Comparison of ENCODE assay signal across 9 cellular contexts in the genomic region with DNA sequence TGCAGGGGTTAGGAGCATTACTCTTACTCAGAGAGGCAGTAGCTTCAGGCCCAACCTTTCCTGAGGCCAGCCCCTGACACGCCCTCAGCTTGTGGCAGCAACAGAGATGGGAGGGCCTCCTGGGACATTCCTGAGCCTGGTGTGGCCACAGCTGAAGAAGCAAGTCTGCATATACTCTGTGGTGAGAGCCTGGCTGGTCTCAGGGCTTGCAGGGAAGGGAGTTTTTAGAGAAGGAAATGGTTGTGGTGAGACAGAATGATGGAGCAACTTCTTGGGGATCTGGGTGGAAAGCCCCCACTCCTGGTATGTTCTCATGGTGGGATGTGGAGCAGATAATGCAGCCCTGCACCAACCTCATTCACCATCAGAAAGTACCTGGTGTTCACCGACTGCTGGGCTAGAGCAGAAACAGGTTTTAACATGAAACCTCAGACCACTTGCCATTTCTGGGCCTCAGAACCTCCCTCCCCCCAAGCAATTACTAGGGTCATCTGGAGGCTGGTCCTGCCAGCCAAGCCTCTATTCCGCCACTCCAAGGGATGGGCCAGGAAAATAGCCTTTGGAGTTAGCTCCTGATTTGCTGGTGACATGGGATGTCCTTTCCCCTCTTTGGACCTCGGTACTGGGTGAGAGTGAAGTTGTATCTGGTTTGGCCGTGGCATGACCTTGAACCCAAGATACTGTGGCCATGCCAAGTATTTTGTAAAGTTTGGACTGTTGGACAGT. TPM values are rescaled to one million over a fixed set of nuclear protein-coding genes. Genes with fewer than 3 reads are reported as not detected.
DNase-seq lines count a peak whose midpoint lies in the region; ATAC-seq and TF ChIP-seq lines count a peak whose summit lies in the region.
"Had no signal": no experiment of that assay in that cellular context is flagged by ENCODE, and none has a peak within 500 bp of the region (broad histone marks: within the 10 kb centered on the region; RNA-seq: fewer than 3 reads in every experiment).

No MANE protein-coding gene starts in this region.

- intact Hi-C loops in activated T-helper 2 cell treated with anti-CD3 and anti-CD28 coated beads, Interferon-gamma antibody, Interleukin-2, Interleukin-4, amounts not matched to agents 10 μg/mL and 5 μg/mL and 100 μg/mL, durations not matched to agents 14 hours and 24 hours and 36 hours (cut with micrococcal nuclease) = loop anchor here (1.0 kb wide), 3 partner anchors 11 to 193 kb away; a partner anchor contains a TSS

- ATAC-seq in GM18873 (IDR thresholded peaks at IDR 0.05; ENCODE audit: low FRiP score, unreplicated experiment) = peak; percentile 80
- ATAC-seq in HG03045 (IDR thresholded peaks at IDR 0.05; ENCODE audit: unreplicated experiment) = peak; percentile 83

- H3K36me3 Mint-ChIP-seq in activated T-helper 2 cell treated with anti-CD3 and anti-CD28 coated beads, Interferon-gamma antibody, Interleukin-2, Interleukin-4, amounts not matched to agents 10 μg/mL and 5 μg/mL and 100 μg/mL, durations not matched to agents 14 hours and 24 hours and 36 hours (ENCODE audit: low read depth) = peaks cover 9% of the 10 kb centered on the region

- H3K27me3 Mint-ChIP-seq in activated T-helper 2 cell treated with anti-CD3 and anti-CD28 coated beads, Interferon-gamma antibody, Interleukin-2, Interleukin-4, amounts not matched to agents 10 μg/mL and 5 μg/mL and 100 μg/mL, durations not matched to agents 14 hours and 24 hours and 36 hours (ENCODE audit: low read depth) = no peaks in the 10 kb centered on the region

- peak; percentile 98 for DNase-seq in AG10803 (ENCODE audit: low read depth)
- DNase-seq in NT2/D1 (ENCODE audit: low read depth, low spot score) = peak; percentile 96
- DNase-seq in activated T-helper 2 cell treated with anti-CD3 and anti-CD28 coated beads, Interferon-gamma antibody, Interleukin-2, Interleukin-4, amounts not matched to agents 10 μg/mL and 5 μg/mL and 100 μg/mL, durations not matched to agents 14 hours and 24 hours and 36 hours (ENCODE audit: low spot score) = peak; percentile 59
- peak; percentile 97 for DNase-seq in glomerular visceral epithelial cell (ENCODE audit: extremely low spot score)
- DNase-seq in renal cortical epithelial cell (ENCODE audit: low read depth) = peak; percentile 96
- no peak for DNase-seq in NCI-H1436 (lab: John Stamatoyannopoulos, UW)

- H3K9me3 Mint-ChIP-seq in activated T-helper 2 cell treated with anti-CD3 and anti-CD28 coated beads, Interferon-gamma antibody, Interleukin-2, Interleukin-4, amounts not matched to agents 10 μg/mL and 5 μg/mL and 100 μg/mL, durations not matched to agents 14 hours and 24 hours and 36 hours = no peaks in the 10 kb centered on the region

- peaks cover 58% of the 10 kb centered on the region for H3K4me1 Mint-ChIP-seq in activated T-helper 2 cell treated with anti-CD3 and anti-CD28 coated beads, Interferon-gamma antibody, Interleukin-2, Interleukin-4, amounts not matched to agents 10 μg/mL and 5 μg/mL and 100 μg/mL, durations not matched to agents 14 hours and 24 hours and 36 hours (ENCODE audit: low read depth)

- no peaks in the 10 kb centered on the region for H3K9me3 ChIP-seq in NT2/D1 (ENCODE audit: insufficient read depth, low read length)

- no peak for TF ChIP-seq CTCF in AG10803 (conservative IDR thresholded peaks at IDR 0.05; ENCODE audit: low read length)

- H3K9ac ChIP-seq in NT2/D1 (ENCODE audit: insufficient read length, low read depth) = peak overlapping the region; percentile 34

- H3K4me1 ChIP-seq in NT2/D1 (ENCODE audit: insufficient read depth, insufficient read length) = peaks cover 21% of the 10 kb centered on the region

- peak overlapping the region; percentile 53 for H3K4me3 Mint-ChIP-seq in activated T-helper 2 cell treated with anti-CD3 and anti-CD28 coated beads, Interferon-gamma antibody, Interleukin-2, Interleukin-4, amounts not matched to agents 10 μg/mL and 5 μg/mL and 100 μg/mL, durations not matched to agents 14 hours and 24 hours and 36 hours (ENCODE audit: low read depth)

- no peaks in the 10 kb centered on the region for H3K36me3 ChIP-seq in NT2/D1 (ENCODE audit: insufficient read depth, insufficient read length, low read length)

- no peaks in the 10 kb centered on the region for H3K27me3 ChIP-seq in NT2/D1 (ENCODE audit: insufficient read depth, insufficient read length)

- peak overlapping the region; percentile 90 for H3K27ac Mint-ChIP-seq in activated T-helper 2 cell treated with anti-CD3 and anti-CD28 coated beads, Interferon-gamma antibody, Interleukin-2, Interleukin-4, amounts not matched to agents 10 μg/mL and 5 μg/mL and 100 μg/mL, durations not matched to agents 14 hours and 24 hours and 36 hours

- H3K4me3 ChIP-seq in AG10803 (ENCODE audit: low read length) (no peak overlapping the region), NT2/D1 (ENCODE audit: insufficient read length, low read depth) (no peak overlapping the region)
- H3K4me3 ChIP-seq: SK-N-MC had no signal

RNA-seq across cellular contexts. Expression of a gene that starts 28.0 kb away (rescaled TPM):
- 50.4 and 52.5 TPM in 2 replicates for total RNA-seq in activated T-helper 2 cell treated with anti-CD3 and anti-CD28 coated beads, Interferon-gamma antibody, Interleukin-2, Interleukin-4, amounts not matched to agents 10 μg/mL and 5 μg/mL and 100 μg/mL, durations not matched to agents 14 hours and 24 hours and 36 hours
- 21.0 and 23.4 TPM in 2 replicates for total RNA-seq in renal cortical epithelial cell

RNA-seq across cellular contexts. Expression of a gene that starts 44.0 kb away (rescaled TPM):
- total RNA-seq in activated T-helper 2 cell treated with anti-CD3 and anti-CD28 coated beads, Interferon-gamma antibody, Interleukin-2, Interleukin-4, amounts not matched to agents 10 μg/mL and 5 μg/mL and 100 μg/mL, durations not matched to agents 14 hours and 24 hours and 36 hours = 349 TPM in 2 replicates
- 196 and 272 TPM in 2 replicates for total RNA-seq in renal cortical epithelial cell
